ENCODE assay signal across 1 cellular context in the genomic region with DNA sequence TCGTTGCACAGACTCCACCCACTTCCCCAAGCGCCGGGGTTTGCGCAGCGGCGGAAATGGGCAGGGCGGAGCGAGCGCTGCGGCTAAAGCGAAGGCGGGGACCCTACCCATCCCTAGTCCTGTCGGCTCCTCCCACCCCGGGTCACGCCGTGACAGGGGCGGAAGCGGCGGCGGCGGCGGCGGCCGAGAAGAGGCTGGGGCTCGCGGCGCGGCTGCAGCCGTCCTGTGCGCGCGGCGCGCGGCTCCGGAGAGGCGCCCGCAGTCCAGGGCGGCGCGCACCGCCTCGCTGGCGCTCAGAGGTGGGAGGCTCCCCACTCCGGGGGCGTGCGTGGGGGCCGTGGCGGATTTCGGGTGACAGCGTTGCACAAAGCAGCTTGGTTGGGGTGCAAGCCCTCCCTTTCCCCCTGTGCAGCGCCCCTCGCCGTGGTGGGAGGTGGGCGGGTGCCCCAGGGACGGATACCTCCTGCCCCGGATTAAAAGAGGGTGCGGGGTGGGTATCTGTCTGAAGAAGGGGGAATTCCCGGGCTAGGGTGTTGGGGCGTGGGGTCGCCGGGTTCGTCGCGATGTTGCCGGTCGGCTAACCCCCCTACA.
TF ChIP-seq lines count a peak whose summit lies in the region.

A gene with protein sequence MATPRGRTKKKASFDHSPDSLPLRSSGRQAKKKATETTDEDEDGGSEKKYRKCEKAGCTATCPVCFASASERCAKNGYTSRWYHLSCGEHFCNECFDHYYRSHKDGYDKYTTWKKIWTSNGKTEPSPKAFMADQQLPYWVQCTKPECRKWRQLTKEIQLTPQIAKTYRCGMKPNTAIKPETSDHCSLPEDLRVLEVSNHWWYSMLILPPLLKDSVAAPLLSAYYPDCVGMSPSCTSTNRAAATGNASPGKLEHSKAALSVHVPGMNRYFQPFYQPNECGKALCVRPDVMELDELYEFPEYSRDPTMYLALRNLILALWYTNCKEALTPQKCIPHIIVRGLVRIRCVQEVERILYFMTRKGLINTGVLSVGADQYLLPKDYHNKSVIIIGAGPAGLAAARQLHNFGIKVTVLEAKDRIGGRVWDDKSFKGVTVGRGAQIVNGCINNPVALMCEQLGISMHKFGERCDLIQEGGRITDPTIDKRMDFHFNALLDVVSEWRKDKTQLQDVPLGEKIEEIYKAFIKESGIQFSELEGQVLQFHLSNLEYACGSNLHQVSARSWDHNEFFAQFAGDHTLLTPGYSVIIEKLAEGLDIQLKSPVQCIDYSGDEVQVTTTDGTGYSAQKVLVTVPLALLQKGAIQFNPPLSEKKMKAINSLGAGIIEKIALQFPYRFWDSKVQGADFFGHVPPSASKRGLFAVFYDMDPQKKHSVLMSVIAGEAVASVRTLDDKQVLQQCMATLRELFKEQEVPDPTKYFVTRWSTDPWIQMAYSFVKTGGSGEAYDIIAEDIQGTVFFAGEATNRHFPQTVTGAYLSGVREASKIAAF (plus strand): TSS at position 150 of the 591 bp plus-strand sequence. CDS start 4,474 bp downstream, outside the sequence.

TF ChIP-seq in K562, 482 proteins besides CTCF, POLR2A, EP300 and RAD21 (continued from another document and continues in another):
- TF ChIP-seq, protein P1, sequence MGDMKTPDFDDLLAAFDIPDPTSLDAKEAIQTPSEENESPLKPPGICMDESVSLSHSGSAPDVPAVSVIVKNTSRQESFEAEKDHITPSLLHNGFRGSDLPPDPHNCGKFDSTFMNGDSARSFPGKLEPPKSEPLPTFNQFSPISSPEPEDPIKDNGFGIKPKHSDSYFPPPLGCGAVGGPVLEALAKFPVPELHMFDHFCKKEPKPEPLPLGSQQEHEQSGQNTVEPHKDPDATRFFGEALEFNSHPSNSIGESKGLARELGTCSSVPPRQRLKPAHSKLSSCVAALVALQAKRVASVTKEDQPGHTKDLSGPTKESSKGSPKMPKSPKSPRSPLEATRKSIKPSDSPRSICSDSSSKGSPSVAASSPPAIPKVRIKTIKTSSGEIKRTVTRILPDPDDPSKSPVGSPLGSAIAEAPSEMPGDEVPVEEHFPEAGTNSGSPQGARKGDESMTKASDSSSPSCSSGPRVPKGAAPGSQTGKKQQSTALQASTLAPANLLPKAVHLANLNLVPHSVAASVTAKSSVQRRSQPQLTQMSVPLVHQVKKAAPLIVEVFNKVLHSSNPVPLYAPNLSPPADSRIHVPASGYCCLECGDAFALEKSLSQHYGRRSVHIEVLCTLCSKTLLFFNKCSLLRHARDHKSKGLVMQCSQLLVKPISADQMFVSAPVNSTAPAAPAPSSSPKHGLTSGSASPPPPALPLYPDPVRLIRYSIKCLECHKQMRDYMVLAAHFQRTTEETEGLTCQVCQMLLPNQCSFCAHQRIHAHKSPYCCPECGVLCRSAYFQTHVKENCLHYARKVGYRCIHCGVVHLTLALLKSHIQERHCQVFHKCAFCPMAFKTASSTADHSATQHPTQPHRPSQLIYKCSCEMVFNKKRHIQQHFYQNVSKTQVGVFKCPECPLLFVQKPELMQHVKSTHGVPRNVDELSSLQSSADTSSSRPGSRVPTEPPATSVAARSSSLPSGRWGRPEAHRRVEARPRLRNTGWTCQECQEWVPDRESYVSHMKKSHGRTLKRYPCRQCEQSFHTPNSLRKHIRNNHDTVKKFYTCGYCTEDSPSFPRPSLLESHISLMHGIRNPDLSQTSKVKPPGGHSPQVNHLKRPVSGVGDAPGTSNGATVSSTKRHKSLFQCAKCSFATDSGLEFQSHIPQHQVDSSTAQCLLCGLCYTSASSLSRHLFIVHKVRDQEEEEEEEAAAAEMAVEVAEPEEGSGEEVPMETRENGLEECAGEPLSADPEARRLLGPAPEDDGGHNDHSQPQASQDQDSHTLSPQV (IDR thresholded peaks at IDR 0.05), result no peak
- no peak for TF ChIP-seq KDM1A (IDR thresholded peaks at IDR 0.05)
- TF ChIP-seq, protein P2, sequence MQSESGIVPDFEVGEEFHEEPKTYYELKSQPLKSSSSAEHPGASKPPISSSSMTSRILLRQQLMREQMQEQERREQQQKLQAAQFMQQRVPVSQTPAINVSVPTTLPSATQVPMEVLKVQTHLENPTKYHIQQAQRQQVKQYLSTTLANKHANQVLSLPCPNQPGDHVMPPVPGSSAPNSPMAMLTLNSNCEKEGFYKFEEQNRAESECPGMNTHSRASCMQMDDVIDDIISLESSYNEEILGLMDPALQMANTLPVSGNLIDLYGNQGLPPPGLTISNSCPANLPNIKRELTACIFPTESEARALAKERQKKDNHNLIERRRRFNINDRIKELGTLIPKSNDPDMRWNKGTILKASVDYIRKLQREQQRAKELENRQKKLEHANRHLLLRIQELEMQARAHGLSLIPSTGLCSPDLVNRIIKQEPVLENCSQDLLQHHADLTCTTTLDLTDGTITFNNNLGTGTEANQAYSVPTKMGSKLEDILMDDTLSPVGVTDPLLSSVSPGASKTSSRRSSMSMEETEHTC (IDR thresholded peaks at IDR 0.05), result no peak
- TF ChIP-seq POLR2H (tag; IDR thresholded peaks at IDR 0.05; ENCODE audit: low read depth), result no peak
- no peak for TF ChIP-seq NCOA2 (IDR thresholded peaks at IDR 0.05; ENCODE audit: partially characterized antibody in 2 of 2)
- no peak for TF ChIP-seq PTRF (tag; IDR thresholded peaks at IDR 0.05)
- TF ChIP-seq, protein P3, sequence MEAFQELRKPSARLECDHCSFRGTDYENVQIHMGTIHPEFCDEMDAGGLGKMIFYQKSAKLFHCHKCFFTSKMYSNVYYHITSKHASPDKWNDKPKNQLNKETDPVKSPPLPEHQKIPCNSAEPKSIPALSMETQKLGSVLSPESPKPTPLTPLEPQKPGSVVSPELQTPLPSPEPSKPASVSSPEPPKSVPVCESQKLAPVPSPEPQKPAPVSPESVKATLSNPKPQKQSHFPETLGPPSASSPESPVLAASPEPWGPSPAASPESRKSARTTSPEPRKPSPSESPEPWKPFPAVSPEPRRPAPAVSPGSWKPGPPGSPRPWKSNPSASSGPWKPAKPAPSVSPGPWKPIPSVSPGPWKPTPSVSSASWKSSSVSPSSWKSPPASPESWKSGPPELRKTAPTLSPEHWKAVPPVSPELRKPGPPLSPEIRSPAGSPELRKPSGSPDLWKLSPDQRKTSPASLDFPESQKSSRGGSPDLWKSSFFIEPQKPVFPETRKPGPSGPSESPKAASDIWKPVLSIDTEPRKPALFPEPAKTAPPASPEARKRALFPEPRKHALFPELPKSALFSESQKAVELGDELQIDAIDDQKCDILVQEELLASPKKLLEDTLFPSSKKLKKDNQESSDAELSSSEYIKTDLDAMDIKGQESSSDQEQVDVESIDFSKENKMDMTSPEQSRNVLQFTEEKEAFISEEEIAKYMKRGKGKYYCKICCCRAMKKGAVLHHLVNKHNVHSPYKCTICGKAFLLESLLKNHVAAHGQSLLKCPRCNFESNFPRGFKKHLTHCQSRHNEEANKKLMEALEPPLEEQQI (IDR thresholded peaks at IDR 0.05), result no peak
- no peak for TF ChIP-seq SMC3 (conservative IDR thresholded peaks at IDR 0.05; ENCODE audit: insufficient read depth, low read depth, low read length)
- TF ChIP-seq RB1 (IDR thresholded peaks at IDR 0.05; ENCODE audit: low read depth), result peak; percentile 84; the same call in 1 of the 2 replicates
- 0 out of 2 replicates have a peak, but pooled peaks have one; percentile 39 for TF ChIP-seq ZNF212 (CRISPR knock-in tag; IDR thresholded peaks at IDR 0.05)
- TF ChIP-seq CXXC5 (CRISPR knock-in tag; IDR thresholded peaks at IDR 0.05), result peak; percentile 89
- TF ChIP-seq, protein P4, sequence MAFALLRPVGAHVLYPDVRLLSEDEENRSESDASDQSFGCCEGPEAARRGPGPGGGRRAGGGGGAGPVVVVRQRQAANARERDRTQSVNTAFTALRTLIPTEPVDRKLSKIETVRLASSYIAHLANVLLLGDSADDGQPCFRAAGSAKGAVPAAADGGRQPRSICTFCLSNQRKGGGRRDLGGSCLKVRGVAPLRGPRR (CRISPR knock-in tag; IDR thresholded peaks at IDR 0.05), result no peak
- no peak for TF ChIP-seq BDP1 (IDR thresholded peaks at IDR 0.05; ENCODE audit: insufficient read depth, insufficient read length)
- 0 out of 2 replicates have a peak, but pooled peaks have one; percentile 61 for TF ChIP-seq ZNF165 (CRISPR knock-in tag; IDR thresholded peaks at IDR 0.05; ENCODE audit: borderline replicate concordance)
- no peak; the same call in 1 of the 2 replicates for TF ChIP-seq HDAC8 (tag; IDR thresholded peaks at IDR 0.05)
- TF ChIP-seq, protein P5, sequence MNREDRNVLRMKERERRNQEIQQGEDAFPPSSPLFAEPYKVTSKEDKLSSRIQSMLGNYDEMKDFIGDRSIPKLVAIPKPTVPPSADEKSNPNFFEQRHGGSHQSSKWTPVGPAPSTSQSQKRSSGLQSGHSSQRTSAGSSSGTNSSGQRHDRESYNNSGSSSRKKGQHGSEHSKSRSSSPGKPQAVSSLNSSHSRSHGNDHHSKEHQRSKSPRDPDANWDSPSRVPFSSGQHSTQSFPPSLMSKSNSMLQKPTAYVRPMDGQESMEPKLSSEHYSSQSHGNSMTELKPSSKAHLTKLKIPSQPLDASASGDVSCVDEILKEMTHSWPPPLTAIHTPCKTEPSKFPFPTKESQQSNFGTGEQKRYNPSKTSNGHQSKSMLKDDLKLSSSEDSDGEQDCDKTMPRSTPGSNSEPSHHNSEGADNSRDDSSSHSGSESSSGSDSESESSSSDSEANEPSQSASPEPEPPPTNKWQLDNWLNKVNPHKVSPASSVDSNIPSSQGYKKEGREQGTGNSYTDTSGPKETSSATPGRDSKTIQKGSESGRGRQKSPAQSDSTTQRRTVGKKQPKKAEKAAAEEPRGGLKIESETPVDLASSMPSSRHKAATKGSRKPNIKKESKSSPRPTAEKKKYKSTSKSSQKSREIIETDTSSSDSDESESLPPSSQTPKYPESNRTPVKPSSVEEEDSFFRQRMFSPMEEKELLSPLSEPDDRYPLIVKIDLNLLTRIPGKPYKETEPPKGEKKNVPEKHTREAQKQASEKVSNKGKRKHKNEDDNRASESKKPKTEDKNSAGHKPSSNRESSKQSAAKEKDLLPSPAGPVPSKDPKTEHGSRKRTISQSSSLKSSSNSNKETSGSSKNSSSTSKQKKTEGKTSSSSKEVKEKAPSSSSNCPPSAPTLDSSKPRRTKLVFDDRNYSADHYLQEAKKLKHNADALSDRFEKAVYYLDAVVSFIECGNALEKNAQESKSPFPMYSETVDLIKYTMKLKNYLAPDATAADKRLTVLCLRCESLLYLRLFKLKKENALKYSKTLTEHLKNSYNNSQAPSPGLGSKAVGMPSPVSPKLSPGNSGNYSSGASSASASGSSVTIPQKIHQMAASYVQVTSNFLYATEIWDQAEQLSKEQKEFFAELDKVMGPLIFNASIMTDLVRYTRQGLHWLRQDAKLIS (CRISPR knock-in tag; IDR thresholded peaks at IDR 0.05), result no peak
- no peak for TF ChIP-seq FOSL1 (tag; conservative IDR thresholded peaks at IDR 0.05)
- no peak for TF ChIP-seq NFE2 (IDR thresholded peaks at IDR 0.05; ENCODE audit: low read depth)
- no peak for TF ChIP-seq CREBBP (IDR thresholded peaks at IDR 0.05; ENCODE audit: low read depth, low read length)
- TF ChIP-seq RBFOX2 (IDR thresholded peaks at IDR 0.05; ENCODE audit: low read depth, low read length), result peak; percentile 84
- TF ChIP-seq ZNF551 (CRISPR knock-in tag; IDR thresholded peaks at IDR 0.05), result no peak
- TF ChIP-seq, protein P6, sequence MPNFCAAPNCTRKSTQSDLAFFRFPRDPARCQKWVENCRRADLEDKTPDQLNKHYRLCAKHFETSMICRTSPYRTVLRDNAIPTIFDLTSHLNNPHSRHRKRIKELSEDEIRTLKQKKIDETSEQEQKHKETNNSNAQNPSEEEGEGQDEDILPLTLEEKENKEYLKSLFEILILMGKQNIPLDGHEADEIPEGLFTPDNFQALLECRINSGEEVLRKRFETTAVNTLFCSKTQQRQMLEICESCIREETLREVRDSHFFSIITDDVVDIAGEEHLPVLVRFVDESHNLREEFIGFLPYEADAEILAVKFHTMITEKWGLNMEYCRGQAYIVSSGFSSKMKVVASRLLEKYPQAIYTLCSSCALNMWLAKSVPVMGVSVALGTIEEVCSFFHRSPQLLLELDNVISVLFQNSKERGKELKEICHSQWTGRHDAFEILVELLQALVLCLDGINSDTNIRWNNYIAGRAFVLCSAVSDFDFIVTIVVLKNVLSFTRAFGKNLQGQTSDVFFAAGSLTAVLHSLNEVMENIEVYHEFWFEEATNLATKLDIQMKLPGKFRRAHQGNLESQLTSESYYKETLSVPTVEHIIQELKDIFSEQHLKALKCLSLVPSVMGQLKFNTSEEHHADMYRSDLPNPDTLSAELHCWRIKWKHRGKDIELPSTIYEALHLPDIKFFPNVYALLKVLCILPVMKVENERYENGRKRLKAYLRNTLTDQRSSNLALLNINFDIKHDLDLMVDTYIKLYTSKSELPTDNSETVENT (CRISPR knock-in tag; IDR thresholded peaks at IDR 0.05), result peak; percentile 95
- TF ChIP-seq PHB (CRISPR knock-in tag; IDR thresholded peaks at IDR 0.05), result peak; percentile 65; the same call in 1 of the 2 replicates
- TF ChIP-seq STAT5B (CRISPR knock-in tag; IDR thresholded peaks at IDR 0.05), result no peak
- TF ChIP-seq, protein P7, sequence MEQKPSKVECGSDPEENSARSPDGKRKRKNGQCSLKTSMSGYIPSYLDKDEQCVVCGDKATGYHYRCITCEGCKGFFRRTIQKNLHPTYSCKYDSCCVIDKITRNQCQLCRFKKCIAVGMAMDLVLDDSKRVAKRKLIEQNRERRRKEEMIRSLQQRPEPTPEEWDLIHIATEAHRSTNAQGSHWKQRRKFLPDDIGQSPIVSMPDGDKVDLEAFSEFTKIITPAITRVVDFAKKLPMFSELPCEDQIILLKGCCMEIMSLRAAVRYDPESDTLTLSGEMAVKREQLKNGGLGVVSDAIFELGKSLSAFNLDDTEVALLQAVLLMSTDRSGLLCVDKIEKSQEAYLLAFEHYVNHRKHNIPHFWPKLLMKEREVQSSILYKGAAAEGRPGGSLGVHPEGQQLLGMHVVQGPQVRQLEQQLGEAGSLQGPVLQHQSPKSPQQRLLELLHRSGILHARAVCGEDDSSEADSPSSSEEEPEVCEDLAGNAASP (IDR thresholded peaks at IDR 0.05), result no peak
- TF ChIP-seq, protein P8, sequence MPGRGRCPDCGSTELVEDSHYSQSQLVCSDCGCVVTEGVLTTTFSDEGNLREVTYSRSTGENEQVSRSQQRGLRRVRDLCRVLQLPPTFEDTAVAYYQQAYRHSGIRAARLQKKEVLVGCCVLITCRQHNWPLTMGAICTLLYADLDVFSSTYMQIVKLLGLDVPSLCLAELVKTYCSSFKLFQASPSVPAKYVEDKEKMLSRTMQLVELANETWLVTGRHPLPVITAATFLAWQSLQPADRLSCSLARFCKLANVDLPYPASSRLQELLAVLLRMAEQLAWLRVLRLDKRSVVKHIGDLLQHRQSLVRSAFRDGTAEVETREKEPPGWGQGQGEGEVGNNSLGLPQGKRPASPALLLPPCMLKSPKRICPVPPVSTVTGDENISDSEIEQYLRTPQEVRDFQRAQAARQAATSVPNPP (IDR thresholded peaks at IDR 0.05; ENCODE audit: borderline replicate concordance, insufficient read depth, insufficient read length), result no peak
- TF ChIP-seq ZNF707 (CRISPR knock-in tag; conservative IDR thresholded peaks at IDR 0.05), result no peak
- TF ChIP-seq, protein P9, sequence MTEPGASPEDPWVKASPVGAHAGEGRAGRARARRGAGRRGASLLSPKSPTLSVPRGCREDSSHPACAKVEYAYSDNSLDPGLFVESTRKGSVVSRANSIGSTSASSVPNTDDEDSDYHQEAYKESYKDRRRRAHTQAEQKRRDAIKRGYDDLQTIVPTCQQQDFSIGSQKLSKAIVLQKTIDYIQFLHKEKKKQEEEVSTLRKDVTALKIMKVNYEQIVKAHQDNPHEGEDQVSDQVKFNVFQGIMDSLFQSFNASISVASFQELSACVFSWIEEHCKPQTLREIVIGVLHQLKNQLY (CRISPR knock-in tag; conservative IDR thresholded peaks at IDR 0.05), result peak in 1 of 2 experiments; percentile 81; a peak in 2 of 4 replicates
- TF ChIP-seq NUFIP1 (IDR thresholded peaks at IDR 0.05; ENCODE audit: partially characterized antibody), result no peak
- TF ChIP-seq HDAC2 (IDR thresholded peaks at IDR 0.05), result no peak
- peak; percentile 95 for TF ChIP-seq POLR2G (IDR thresholded peaks at IDR 0.05; ENCODE audit: low read depth, low read length)
